13 cellular contexts compared by ENCODE assay signal in genomic region chr2:3126686-3127278, GRCh38.
DNase-seq lines count a peak whose midpoint lies in the region; ATAC-seq and TF ChIP-seq lines count a peak whose summit lies in the region.
"Had no signal": no experiment of that assay in that cellular context is flagged by ENCODE, and none has a peak within 500 bp of the region (broad histone marks: within the 10 kb centered on the region; RNA-seq: fewer than 3 reads in every experiment).

No MANE protein-coding gene starts in this region.

- H3K27me3 ChIP-seq in BE2C (no peaks in the 10 kb centered on the region), mesenchymal stem cell (ENCODE audit: control insufficient read depth in 1 of 2, insufficient read depth in 1 of 2, low read length in 2 of 2) (peaks cover 0 to 16% of the 10 kb centered on the region in 2 experiments), transverse colon (no peaks in the 10 kb centered on the region)
- H3K27me3 ChIP-seq: cardiac muscle cell had no signal

- no peak overlapping the region for H2AFZ ChIP-seq in mesenchymal stem cell (ENCODE audit: low read depth, low read length)

- H2BK12ac ChIP-seq in mesenchymal stem cell (ENCODE audit: low read length in 2 of 2) = no peak overlapping the region

- H4K8ac ChIP-seq in mesenchymal stem cell (ENCODE audit: low read length) = peak overlapping the region; percentile 86

- TF ChIP-seq CTCF in BE2C (IDR thresholded peaks at IDR 0.05; ENCODE audit: low read depth, low read length) (no peak), transverse colon (IDR thresholded peaks at IDR 0.05) (no peak)

- H3K4me3 ChIP-seq in BE2C (ENCODE audit: low read depth, low read length) (peak overlapping the region; percentile 54), mesenchymal stem cell (ENCODE audit: insufficient read depth in 1 of 2, low read depth in 1 of 2, low read length in 2 of 2) (no peak overlapping the region), transverse colon (no peak overlapping the region)
- H3K4me3 ChIP-seq: cardiac muscle cell had no signal

- intact Hi-C loops in transverse colon (cut with DNase I; ENCODE audit: low total_unique reads) = no loop called here

- TF ChIP-seq EP300 in transverse colon (IDR thresholded peaks at IDR 0.05; ENCODE audit: low read depth) = no peak

- H3K27ac ChIP-seq in mesenchymal stem cell (ENCODE audit: low read length, poor library complexity, severe bottlenecking) = no peak overlapping the region
- no peak overlapping the region for H3K27ac ChIP-seq in transverse colon
- H3K27ac ChIP-seq: cardiac muscle cell had no signal

- H3K4me2 ChIP-seq in mesenchymal stem cell (ENCODE audit: low read length, poor library complexity, severe bottlenecking) = no peak overlapping the region

- no peaks in the 10 kb centered on the region for H3K36me3 ChIP-seq in BE2C
- no peaks in the 10 kb centered on the region for H3K36me3 ChIP-seq in mesenchymal stem cell (ENCODE audit: control insufficient read depth in 1 of 2, insufficient read depth in 2 of 2, low read depth in 1 of 2, low read length in 2 of 2)
- no peaks in the 10 kb centered on the region for H3K36me3 ChIP-seq in transverse colon
- H3K36me3 ChIP-seq: cardiac muscle cell had no signal

- H3K9me3 ChIP-seq in BE2C (no peaks in the 10 kb centered on the region), mesenchymal stem cell (ENCODE audit: control insufficient read depth, low read length) (no peaks in the 10 kb centered on the region), transverse colon (no peaks in the 10 kb centered on the region)

- no peak for TF ChIP-seq POLR2A in transverse colon (IDR thresholded peaks at IDR 0.05)

- no peak overlapping the region for H2BK120ac ChIP-seq in mesenchymal stem cell (ENCODE audit: low read depth, low read length)

- H3K4me1 ChIP-seq in BE2C (peaks cover 33% of the 10 kb centered on the region), mesenchymal stem cell (ENCODE audit: control insufficient read depth, insufficient read depth, low read depth, low read length) (peaks cover 7% of the 10 kb centered on the region), transverse colon (no peaks in the 10 kb centered on the region)

- no peak overlapping the region for H2BK5ac ChIP-seq in mesenchymal stem cell (ENCODE audit: low read depth, low read length, poor library complexity, severe bottlenecking)

- peak overlapping the region; percentile 32 for H3K9ac ChIP-seq in mesenchymal stem cell (ENCODE audit: low read length)

- no peak overlapping the region for H3K23ac ChIP-seq in mesenchymal stem cell (ENCODE audit: low read length in 2 of 2)

- no peak overlapping the region for H4K91ac ChIP-seq in mesenchymal stem cell (ENCODE audit: low read length)

- H3K79me1 ChIP-seq in mesenchymal stem cell (replicated peaks; ENCODE audit: low read length, poor library complexity, severe bottlenecking) = no peaks in the 10 kb centered on the region

- no peak overlapping the region for H2AK5ac ChIP-seq in mesenchymal stem cell (ENCODE audit: low read length, severe bottlenecking)

- in situ Hi-C loops in transverse colon (cut with MboI; ENCODE audit: low pct_ligation_motif_present in 1 of 4, low pct_unique_long_range_greater_than_20kb in 1 of 4, low sequenced_read_pairs in 3 of 4) (no loop called here), KBM-7 (cut with MboI; ENCODE audit: low pct_unique_long_range_greater_than_20kb, low sequenced_read_pairs) (no loop called here)

- no peak overlapping the region for H3K14ac ChIP-seq in mesenchymal stem cell (ENCODE audit: low read length in 2 of 2)

- WGBS in mesenchymal stem cell = 49% methylated on average over 14 of the region's 14 CpGs
- WGBS in transverse colon (ENCODE audit: low coverage in 1 of 2), 2 donors = 20 to 75% methylated on average over 1 to 14 of the region's 14 CpGs

- peak; percentile 70 for DNase-seq in BE2C
- DNase-seq in amniotic epithelial cell (ENCODE audit: low read depth) = peak; percentile 5
- peak; percentile 21 for DNase-seq in mesenchymal stem cell
- no peak for DNase-seq in RKO (ENCODE audit: low spot score)
- no peak for DNase-seq in activated gamma-delta T cell (lab: John Stamatoyannopoulos, UW)
- DNase-seq in transverse colon = no peak
- no peak for DNase-seq in KBM-7
- DNase-seq: activated CD4-positive, CD25-positive, alpha-beta regulatory T cell treated with anti-CD3 and anti-CD28 coated beads, Interleukin-2, amount 50 U/mL, for 72 hours; kidney glomerular epithelial cell; NCI-H446; stimulated activated naive CD8-positive, alpha-beta T cell treated with anti-CD3 and anti-CD28 coated beads, Interleukin-15, Interleukin-2, amounts not matched to agents 100 U/mL and 50 U/mL, for 24 hours had no signal

- H3K4ac ChIP-seq in mesenchymal stem cell (ENCODE audit: low read depth in 1 of 2, low read length in 2 of 2) = no peak overlapping the region

- H2BK15ac ChIP-seq in mesenchymal stem cell (ENCODE audit: low read depth, poor library complexity, severe bottlenecking) = no peak overlapping the region

- H3K18ac ChIP-seq in mesenchymal stem cell (ENCODE audit: low read depth in 1 of 2, low read length in 2 of 2) = peak overlapping the region in 1 of 2 experiments; percentile 9

- peak; percentile 27 for ATAC-seq in GM19455 (IDR thresholded peaks at IDR 0.05; ENCODE audit: unreplicated experiment)
- ATAC-seq: stimulated activated naive CD8-positive, alpha-beta T cell treated with anti-CD3 and anti-CD28 coated beads, Interleukin-15, Interleukin-2, amounts not matched to agents 100 U/mL and 50 U/mL, for 24 hours had no signal

Comparison
In these comparisons a context has a peak if more than half of its experiments do, and no peak if none do; other contexts are left out.
1. DNase-seq: peak in BE2C (single experiment), amniotic epithelial cell (single experiment) and mesenchymal stem cell (single experiment); none in RKO (single experiment), activated gamma-delta T cell (single experiment), transverse colon (single experiment) and KBM-7 (single experiment).